ENCODE assay signal across 1 cellular context in genomic region chr17:42553866-42554249, GRCh38.
TF ChIP-seq lines count a peak whose summit lies in the region.

No MANE protein-coding gene starts in this region.

TF ChIP-seq in endothelial cell of umbilical vein, 7 proteins besides CTCF, POLR2A, EP300 and RAD21:
- TF ChIP-seq JUN (IDR thresholded peaks at IDR 0.05; ENCODE audit: borderline replicate concordance, insufficient read depth, insufficient read length, low read depth): no peak
- TF ChIP-seq FOS (IDR thresholded peaks at IDR 0.05; ENCODE audit: borderline replicate concordance, insufficient read depth, low read length): no peak
- no peak for TF ChIP-seq GATA2 (IDR thresholded peaks at IDR 0.05; ENCODE audit: insufficient read depth, insufficient read length, low read depth, low read length)
- TF ChIP-seq MAX (IDR thresholded peaks at IDR 0.05; ENCODE audit: insufficient read depth, insufficient read length): no peak
- no peak for TF ChIP-seq POLR2AphosphoS5 (IDR thresholded peaks at IDR 0.05; ENCODE audit: insufficient read depth, low read depth, low read length)
- no peak for TF ChIP-seq MYC (IDR thresholded peaks at IDR 0.05; ENCODE audit: low read depth, low read length)
